13 cellular contexts compared by ENCODE assay signal in genomic region chr12:19181666-19182426, GRCh38. TPM values are rescaled to one million over a fixed set of nuclear protein-coding genes. Genes with fewer than 3 reads are reported as not detected.
A peak's percentile ranks its signal among the peaks of the same experiment; 100 is the strongest.
DNase-seq lines count a peak whose midpoint lies in the region; ATAC-seq, FAIRE-seq and TF ChIP-seq lines count a peak whose summit lies in the region.
"Had no signal": no experiment of that assay in that cellular context is flagged by ENCODE, and none has a peak within 500 bp of the region (broad histone marks: within the 10 kb centered on the region; RNA-seq: fewer than 3 reads in every experiment).

No MANE protein-coding gene starts in this region.

- peak overlapping the region in 9 of 12 donors; percentile 1 to 64 (median 53) for H3K27ac ChIP-seq in heart left ventricle
- H3K27ac ChIP-seq: neutrophil, testis had no signal

- 82 to 90% (median 85%) methylated on average over 8 of the region's 8 CpGs for WGBS in heart left ventricle, 4 donors

- DNase-seq in heart left ventricle (no peak), left cardiac atrium (no peak), NCI-H446 treated with DMSO at 0.1 percent for 48 hours (lab: John Stamatoyannopoulos, UW) (peak; percentile 8), urothelium cell line (ENCODE audit: low spot score) (no peak)
- DNase-seq in stimulated activated naive B cell treated with anti-CD40 and anti-IgM and Interleukin-4, amounts not matched to agents 10 μg/mL and 1 μg/mL and 100 μg/mL, for 72 hours, result no peak
- DNase-seq: cortex of kidney; NCI-H345; stimulated activated CD4-positive, alpha-beta T cell treated with anti-CD3 and anti-CD28 coated beads, Interleukin-4, amount 100 ng/mL, for 4 hours; testis had no signal

- no peaks in the 10 kb centered on the region for H3K27me3 Mint-ChIP-seq in stimulated activated naive B cell treated with anti-CD40 and anti-IgM and Interleukin-4, amounts not matched to agents 10 μg/mL and 1 μg/mL and 100 μg/mL, for 72 hours

- peak overlapping the region; percentile 47 for H3K27ac Mint-ChIP-seq in stimulated activated naive B cell treated with anti-CD40 and anti-IgM and Interleukin-4, amounts not matched to agents 10 μg/mL and 1 μg/mL and 100 μg/mL, for 72 hours

- H3K36me3 ChIP-seq in heart left ventricle, result no peaks in the 10 kb centered on the region
- H3K36me3 ChIP-seq: neutrophil had no signal

- FAIRE-seq in endometrium (lab: Jason Lieb, UNC) (peak; percentile 92), urothelium cell line (lab: Jason Lieb, UNC) (no peak)

- peak in 5 of 12 donors; percentile 10 to 26 (median 13) for TF ChIP-seq CTCF in heart left ventricle (IDR thresholded peaks at IDR 0.05)

- intact Hi-C loops in heart left ventricle (cut with DNase I), result loop anchor here (2.0 to 10.0 kb wide), 14 partner anchors 47 to 927 kb away; no protein-coding TSS in a partner anchor
- intact Hi-C loops in left cardiac atrium (cut with DNase I), result loop anchor here (5.0 to 10.0 kb wide), 5 partner anchors 47 to 927 kb away; no protein-coding TSS in a partner anchor

- H3K27me3 ChIP-seq in heart left ventricle, result no peaks in the 10 kb centered on the region
- H3K27me3 ChIP-seq: neutrophil, testis had no signal

- ATAC-seq in heart left ventricle (no peak), left cardiac atrium (no peak), HG02884 (IDR thresholded peaks at IDR 0.05; ENCODE audit: unreplicated experiment) (no peak), HG02623 (IDR thresholded peaks at IDR 0.05; ENCODE audit: unreplicated experiment) (no peak)
- ATAC-seq in stimulated activated naive B cell treated with anti-CD40 and anti-IgM and Interleukin-4, amounts not matched to agents 10 μg/mL and 1 μg/mL and 100 μg/mL, for 72 hours (replicated peaks), result no peak

- no peaks in the 10 kb centered on the region for H3K36me3 Mint-ChIP-seq in stimulated activated naive B cell treated with anti-CD40 and anti-IgM and Interleukin-4, amounts not matched to agents 10 μg/mL and 1 μg/mL and 100 μg/mL, for 72 hours

- H3K9me3 Mint-ChIP-seq in stimulated activated naive B cell treated with anti-CD40 and anti-IgM and Interleukin-4, amounts not matched to agents 10 μg/mL and 1 μg/mL and 100 μg/mL, for 72 hours, result no peaks in the 10 kb centered on the region

- peaks cover 0 to 49% (median 20%) of the 10 kb centered on the region in 12 donors for H3K4me1 ChIP-seq in heart left ventricle
- H3K4me1 ChIP-seq: testis had no signal

- H3K4me3 Mint-ChIP-seq in stimulated activated naive B cell treated with anti-CD40 and anti-IgM and Interleukin-4, amounts not matched to agents 10 μg/mL and 1 μg/mL and 100 μg/mL, for 72 hours, result no peak overlapping the region

- no peak for TF ChIP-seq POLR2A in heart left ventricle (IDR thresholded peaks at IDR 0.05)

- no peak overlapping the region for H3K4me3 ChIP-seq in heart left ventricle
- H3K4me3 ChIP-seq: testis had no signal

- H3K4me1 Mint-ChIP-seq in stimulated activated naive B cell treated with anti-CD40 and anti-IgM and Interleukin-4, amounts not matched to agents 10 μg/mL and 1 μg/mL and 100 μg/mL, for 72 hours, result peaks cover under 1 to 12% of the 10 kb centered on the region in 2 donors

- H3K9me3 ChIP-seq in heart left ventricle, result no peaks in the 10 kb centered on the region
- H3K9me3 ChIP-seq: neutrophil, testis had no signal

RNA-seq across cellular contexts. Expression of gene PLEKHA5, which starts 52.3 kb away (rescaled TPM):
- total RNA-seq in heart left ventricle (10 to 100 TPM; 43.7 to 72.2 (median 58.7) TPM), left cardiac atrium (10 to 100 TPM; 36.9 to 53.4 TPM)
- polyA plus RNA-seq in heart left ventricle, result 10 to 100 TPM; 18.1 to 37.8 TPM
